ENCODE assay signal across 21 cellular contexts in the genomic region with DNA sequence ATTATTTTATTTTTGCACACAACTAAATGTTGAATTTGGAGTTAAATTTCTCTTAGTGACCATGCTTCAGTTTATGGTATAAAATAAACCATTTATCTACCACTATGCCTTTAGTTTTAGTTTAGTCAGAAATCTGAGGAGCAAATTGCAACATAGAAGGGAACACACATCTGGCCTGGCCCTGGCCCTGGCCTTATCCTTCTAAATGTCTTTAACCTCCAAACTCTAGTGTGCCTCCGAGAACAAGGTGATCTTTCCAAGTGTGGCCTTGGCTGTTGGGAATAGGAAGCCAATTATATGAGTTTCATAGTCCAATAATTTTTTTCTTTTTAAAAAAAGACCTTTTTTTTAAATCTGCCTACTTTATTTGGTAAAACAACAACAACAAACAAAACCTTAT. TPM values are rescaled to one million over a fixed set of nuclear protein-coding genes. Genes with fewer than 3 reads are reported as not detected.
"Had no signal": no experiment of that assay in that cellular context is flagged by ENCODE, and none has a peak within 500 bp of the region (broad histone marks: within the 10 kb centered on the region; RNA-seq: fewer than 3 reads in every experiment).

No MANE protein-coding gene starts in this region.

- ATAC-seq: effector memory CD8-positive, alpha-beta T cell; esophagus mucosa; foreskin keratinocyte; gastroesophageal sphincter; heart left ventricle; heart right ventricle had no signal

- H3K4me1 ChIP-seq: colonic mucosa, esophagus muscularis mucosa, esophagus squamous epithelium, foreskin keratinocyte, gastroesophageal sphincter, heart left ventricle, heart right ventricle had no signal

- DNase-seq: colonic mucosa; cortex of kidney; dermis blood vessel endothelial cell; dorsolateral prefrontal cortex; effector CD4-positive, alpha-beta T cell; effector CD8-positive, alpha-beta T cell; effector memory CD4-positive, alpha-beta T cell; effector memory CD8-positive, alpha-beta T cell; endodermal cell; erythroblast; esophagus squamous epithelium; foreskin keratinocyte; foreskin melanocyte; glutamatergic neuron; heart left ventricle; heart right ventricle had no signal

- H3K9me3 ChIP-seq: colonic mucosa, esophagus muscularis mucosa, esophagus squamous epithelium, gastroesophageal sphincter, heart left ventricle, heart right ventricle had no signal

- H3K4me3 ChIP-seq: colonic mucosa, coronary artery, dorsolateral prefrontal cortex, esophagus muscularis mucosa, esophagus squamous epithelium, gastroesophageal sphincter, heart left ventricle, heart right ventricle had no signal

- H3K27me3 ChIP-seq: colonic mucosa, dorsolateral prefrontal cortex, esophagus muscularis mucosa, esophagus squamous epithelium, foreskin keratinocyte, gastroesophageal sphincter, heart left ventricle, heart right ventricle had no signal

- H3K36me3 ChIP-seq: colonic mucosa, esophagus muscularis mucosa, esophagus squamous epithelium, gastroesophageal sphincter, heart left ventricle, heart right ventricle had no signal

- H3K27ac ChIP-seq: colonic mucosa, coronary artery, dorsolateral prefrontal cortex, epithelial cell of prostate, esophagus muscularis mucosa, esophagus squamous epithelium, foreskin keratinocyte, gastroesophageal sphincter, heart left ventricle, heart right ventricle had no signal

RNA-seq across cellular contexts. Expression of a gene that starts 31.8 kb away (rescaled TPM):
- total RNA-seq: esophagus mucosa had no signal
